Comparison of ENCODE assay signal across 27 cellular contexts in genomic region chr15:62832231-62832630, GRCh38.
"Had no signal": no experiment of that assay in that cellular context is flagged by ENCODE, and none has a peak within 500 bp of the region (broad histone marks: within the 10 kb centered on the region; RNA-seq: fewer than 3 reads in every experiment).

No MANE protein-coding gene starts in this region.

- H3K27ac ChIP-seq: ascending aorta, body of pancreas, KMS-11, Peyer's patch, RWPE1, SJSA1 had no signal

- H3K4me3 ChIP-seq: ascending aorta, body of pancreas, Peyer's patch, SJSA1 had no signal

- H3K27me3 ChIP-seq: ascending aorta, body of pancreas, Peyer's patch, SJSA1 had no signal

- FAIRE-seq: bronchial epithelial cell, TTC549 had no signal

- H3K9me3 ChIP-seq: ascending aorta, body of pancreas, Peyer's patch, SJSA1, SK-N-SH had no signal

- H3K9ac ChIP-seq: KMS-11, SK-N-SH had no signal

- H3K4me2 ChIP-seq: KMS-11, SK-N-SH had no signal

- DNase-seq: activated CD4-positive, alpha-beta T cell treated with anti-CD3 and anti-CD28 coated beads for 36 hours; activated CD4-positive, alpha-beta T cell treated with anti-CD3 and anti-CD28 coated beads, Interleukin-2, amount 10 ng/mL, durations not matched to agents 7 days and 5 days; activated CD4-positive, alpha-beta T cell treated with anti-CD3 and anti-CD28 coated beads, Interleukin-2, amount 50 U/mL, for 48 hours; activated CD8-positive, alpha-beta T cell treated with anti-CD3 and anti-CD28 coated beads, Interleukin-2, amount 10 ng/mL, durations not matched to agents 7 days and 5 days; activated gamma-delta T cell; activated naive CD4-positive, alpha-beta T cell treated with Interleukin-2 at 50 U/mL for 16 hours; activated naive CD8-positive, alpha-beta T cell treated with anti-CD3 and anti-CD28 coated beads, Interleukin-2, amount 10 ng/mL, durations not matched to agents 7 days and 5 days; activated T-cell treated with anti-CD3 and anti-CD28 coated beads, Interleukin-2, amount 50 U/mL, for 24 hours; amygdala; body of pancreas; caudate nucleus; NCI-H1092 treated with DMSO at 0.1 percent for 48 hours; NCI-H1417; NCI-H146; NCI-H187 treated with DMSO at 0.1 percent for 48 hours; NCI-H2081 treated with DMSO at 0.1 percent for 48 hours; NCI-H226; NCI-H446 treated with DMSO at 0.1 percent for 48 hours; NCI-H524 treated with DMSO at 0.1 percent for 48 hours; SK-N-SH had no signal

- H3K4me1 ChIP-seq: ascending aorta had no signal
